In the genomic region with DNA sequence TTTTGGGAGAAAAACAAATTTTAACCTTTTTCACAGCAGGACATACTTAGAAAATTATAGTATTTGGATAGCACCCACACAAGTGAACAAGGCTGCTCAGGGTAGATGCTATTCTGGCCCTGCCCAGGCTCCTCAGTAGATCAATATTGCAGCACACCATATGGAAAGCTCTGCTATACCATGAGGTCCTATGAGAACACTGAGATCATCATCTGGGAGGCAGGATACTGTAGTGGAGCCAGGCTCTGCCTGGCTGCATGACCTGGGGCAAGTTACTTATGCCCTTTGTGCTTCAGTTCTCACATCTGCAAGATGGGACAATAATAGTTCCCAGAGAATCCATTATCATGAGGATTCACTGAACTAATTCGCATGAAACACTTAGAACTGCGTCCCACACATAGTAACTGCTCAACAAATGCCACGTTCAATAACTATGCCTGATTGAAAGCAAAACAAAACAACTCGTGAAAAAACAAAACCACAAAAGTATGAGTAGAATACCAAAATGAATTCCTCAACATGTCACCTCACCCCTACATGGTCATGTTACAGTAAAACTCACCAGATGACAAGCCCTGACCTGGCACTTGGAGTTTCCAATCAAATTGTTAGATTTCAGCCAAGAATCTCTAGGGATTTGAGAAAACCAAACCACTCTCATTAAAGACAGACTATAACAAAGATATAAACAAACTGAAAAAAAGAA, we compare ENCODE assay signal across 13 cellular contexts. TPM values are rescaled to one million over a fixed set of nuclear protein-coding genes. Genes with fewer than 3 reads are reported as not detected.
A peak's percentile ranks its signal among the peaks of the same experiment; 100 is the strongest.
DNase-seq lines count a peak whose midpoint lies in the region; ATAC-seq and TF ChIP-seq lines count a peak whose summit lies in the region.
"Had no signal": no experiment of that assay in that cellular context is flagged by ENCODE, and none has a peak within 500 bp of the region (broad histone marks: within the 10 kb centered on the region; RNA-seq: fewer than 3 reads in every experiment).

No MANE protein-coding gene starts in this region.

- in situ Hi-C loops in brain microvascular endothelial cell (cut with HindIII; ENCODE audit: low pct_ligation_motif_present, low sequenced_read_pairs), result no loop called here

- peaks cover 25% of the 10 kb centered on the region for H3K4me1 Mint-ChIP-seq in HFFc6 (ENCODE audit: low read depth)

- ATAC-seq in left ventricle myocardium superior, result no peak

- no peaks in the 10 kb centered on the region for H3K27me3 Mint-ChIP-seq in HFFc6 (ENCODE audit: insufficient read depth)
- H3K27me3 Mint-ChIP-seq: progenitor cell of endocrine pancreas had no signal

- no peaks in the 10 kb centered on the region for H3K36me3 ChIP-seq in brain microvascular endothelial cell (replicated peaks)
- H3K36me3 ChIP-seq: colonic mucosa had no signal

- no peaks in the 10 kb centered on the region for H3K36me3 Mint-ChIP-seq in HFFc6 (ENCODE audit: low read depth)

- intact Hi-C loops in left ventricle myocardium superior (cut with micrococcal nuclease), result no loop called here

- H3K4me3 ChIP-seq in GM12865 (ENCODE audit: low read depth, low read length) (no peak overlapping the region), brain microvascular endothelial cell (ENCODE audit: low read depth, low read length) (no peak overlapping the region)
- H3K4me3 ChIP-seq: colonic mucosa had no signal

- DNase-seq in A172 (ENCODE audit: low spot score), result peak; percentile 13
- DNase-seq in GM12865 (ENCODE audit: low read depth), result peak; percentile 73
- DNase-seq in HFFc6, result peak; percentile 4
- peak; percentile 23 for DNase-seq in brain microvascular endothelial cell
- no peak for DNase-seq in SKM-1 treated with dmso at 0.1 percent for 144 hours (lab: John Stamatoyannopoulos, UW; ENCODE audit: unreplicated experiment)
- DNase-seq in kidney glomerular epithelial cell (lab: John Stamatoyannopoulos, UW), result no peak
- DNase-seq in left ventricle myocardium superior, result no peak
- DNase-seq in epidermal melanocyte (ENCODE audit: insufficient read length, low spot score), result no peak
- DNase-seq: C1 segment of cervical spinal cord, colonic mucosa, NCI-H345, RPMI8226 had no signal

- TF ChIP-seq CTCF in GM12865 (IDR thresholded peaks at IDR 0.05; ENCODE audit: insufficient read depth, low read depth, low read length, missing control alignments) (no peak), HFFc6 (IDR thresholded peaks at IDR 0.05) (no peak), brain microvascular endothelial cell (IDR thresholded peaks at IDR 0.05; ENCODE audit: low read depth, low read length, missing control alignments) (no peak)

- H3K9me3 Mint-ChIP-seq in HFFc6, result no peaks in the 10 kb centered on the region

- no peak overlapping the region for H3K4me3 Mint-ChIP-seq in HFFc6

- H3K27ac Mint-ChIP-seq in HFFc6, result no peak overlapping the region
- H3K27ac Mint-ChIP-seq: progenitor cell of endocrine pancreas had no signal

- H3K27ac ChIP-seq in brain microvascular endothelial cell, result peak overlapping the region; percentile 9
- H3K27ac ChIP-seq: colonic mucosa had no signal

- H3K27me3 ChIP-seq in brain microvascular endothelial cell (replicated peaks), result no peaks in the 10 kb centered on the region
- H3K27me3 ChIP-seq: colonic mucosa had no signal

RNA-seq across cellular contexts. Expression of gene ARSB, which starts 31.9 kb away (rescaled TPM):
- total RNA-seq in A172 (2014; rRNA removed; shearing (Covaris generic)), result 13.4 and 14.4 TPM in 2 replicates
- 10 to 100 TPM; 24.4 to 32.7 (median 27.8) TPM for total RNA-seq in HFFc6 (2021; fragmentation: NEBNext Ultra II Directional; extraction: Animal tissue kit (Norgen Biotek cat#: 25700))
- total RNA-seq in left ventricle myocardium superior, result 11.0 TPM

Comparison
In these comparisons a context has a peak if more than half of its experiments do, and no peak if none do; other contexts are left out.
1. DNase-seq: peak in A172 (single experiment), GM12865 (single experiment), HFFc6 (single experiment) and brain microvascular endothelial cell (single experiment); none in SKM-1 treated with dmso at 0.1 percent for 144 hours (single experiment), kidney glomerular epithelial cell (single experiment), left ventricle myocardium superior (single experiment) and epidermal melanocyte (single experiment).